8 cellular contexts compared by ENCODE assay signal in the genomic region with DNA sequence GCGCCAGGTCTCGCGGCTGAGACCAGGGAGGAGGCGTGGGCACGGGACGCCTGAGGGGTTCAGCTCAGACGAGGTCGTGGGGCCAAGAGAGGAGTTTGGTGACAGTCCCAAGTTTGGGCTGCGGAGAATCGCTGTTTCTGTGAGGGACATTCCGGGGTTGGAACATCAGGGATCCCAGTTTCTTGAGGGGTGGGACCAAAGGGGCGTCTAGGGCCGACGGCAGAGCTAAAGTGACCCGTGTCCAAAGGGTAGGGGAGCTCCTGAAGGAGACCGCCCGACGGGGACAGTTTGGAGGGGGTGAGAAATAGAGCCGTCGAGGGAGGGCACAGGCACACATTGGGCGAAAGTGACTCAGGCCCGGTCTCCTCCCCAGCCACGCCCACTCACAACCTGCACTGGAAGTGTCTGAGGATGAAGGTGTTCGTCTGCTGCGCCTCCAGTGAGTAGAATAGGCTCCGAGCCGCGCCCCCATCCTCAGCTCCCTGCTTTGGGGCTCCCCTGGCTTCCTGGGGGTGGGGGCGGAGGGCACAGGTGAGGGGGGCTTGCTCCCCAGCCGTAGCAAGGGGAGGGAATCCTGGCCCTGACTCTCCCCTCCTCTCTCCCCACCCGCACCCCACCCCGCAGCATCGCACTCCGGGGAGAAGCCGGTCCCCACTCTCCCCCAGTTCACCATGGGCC. TPM values are rescaled to one million over a fixed set of nuclear protein-coding genes. Genes with fewer than 3 reads are reported as not detected.
DNase-seq lines count a peak whose midpoint lies in the region; ATAC-seq and TF ChIP-seq lines count a peak whose summit lies in the region.

No MANE protein-coding gene starts in this region.

- peak overlapping the region; percentile 63 for H3K27ac ChIP-seq in RWPE2 (ENCODE audit: poor library complexity, severe bottlenecking)
- H3K27ac ChIP-seq in heart right ventricle = peak overlapping the region; percentile 67 to 92 (median 88)
- H3K27ac ChIP-seq in rectal smooth muscle tissue (ENCODE audit: low read depth, low read length) = peak overlapping the region; percentile 79

- H3K27me3 ChIP-seq in RWPE2 (ENCODE audit: insufficient read depth, poor library complexity, severe bottlenecking) (peaks cover 19% of the 10 kb centered on the region), heart right ventricle (peaks cover 28 to 39% (median 39%) of the 10 kb centered on the region in 7 donors), rectal smooth muscle tissue (ENCODE audit: control insufficient read depth, insufficient read depth, low read length) (peaks cover 23% of the 10 kb centered on the region)

- TF ChIP-seq CTCF in RWPE2 (IDR thresholded peaks at IDR 0.05; ENCODE audit: poor library complexity, severe bottlenecking) = no peak
- no peak for TF ChIP-seq CTCF in heart right ventricle (IDR thresholded peaks at IDR 0.05)

- H3K9me3 ChIP-seq in RWPE2 (ENCODE audit: severe bottlenecking) (no peaks in the 10 kb centered on the region), heart right ventricle (no peaks in the 10 kb centered on the region)

- peaks cover 14% of the 10 kb centered on the region for H3K4me1 ChIP-seq in RWPE2 (ENCODE audit: insufficient read depth, poor library complexity, severe bottlenecking)
- peaks cover 16 to 55% (median 41%) of the 10 kb centered on the region in 9 donors for H3K4me1 ChIP-seq in heart right ventricle
- H3K4me1 ChIP-seq in rectal smooth muscle tissue (ENCODE audit: control insufficient read depth, insufficient read depth, low read length) = peaks cover 14% of the 10 kb centered on the region

- WGBS in heart right ventricle, 2 donors = 2% methylated on average over 30 to 34 of the region's 35 CpGs

- intact Hi-C loops in heart right ventricle (cut with DNase I) = loop anchor here in 5 of 10 donors (2.0 to 10.0 kb wide), 6 partner anchors 23 to 531 kb away; a partner anchor contains a TSS

- H3K36me3 ChIP-seq in RWPE2 (ENCODE audit: low read depth) (no peaks in the 10 kb centered on the region), heart right ventricle (no peaks in the 10 kb centered on the region), rectal smooth muscle tissue (ENCODE audit: control insufficient read depth, insufficient read depth, low read length) (no peaks in the 10 kb centered on the region)

- in situ Hi-C loops in G401 (cut with HindIII; ENCODE audit: low sequenced_read_pairs) = no loop called here

- H3K4me3 ChIP-seq in RWPE2 (ENCODE audit: severe bottlenecking) (peak overlapping the region; percentile 56), heart right ventricle (peak overlapping the region; percentile 33 to 82 (median 72)), rectal smooth muscle tissue (ENCODE audit: low read length) (peak overlapping the region; percentile 86)

- ATAC-seq in RWPE2 (ENCODE audit: low read depth) = peak; percentile 55
- peak in 7 of 8 donors; percentile 5 to 35 (median 17) for ATAC-seq in heart right ventricle
- no peak for ATAC-seq in GM18867 (IDR thresholded peaks at IDR 0.05; ENCODE audit: unreplicated experiment)

- H3K9ac ChIP-seq in rectal smooth muscle tissue (ENCODE audit: low read length) = peak overlapping the region; percentile 58

- DNase-seq in NCI-H2107 treated with DMSO at 0.1 percent for 48 hours (lab: John Stamatoyannopoulos, UW; ENCODE audit: unreplicated experiment) (peak; percentile 4), NCI-H2107 (lab: John Stamatoyannopoulos, UW) (no peak), RWPE2 (ENCODE audit: low spot score) (peak; percentile 90), heart right ventricle (peak; percentile 49 to 65), G401 (ENCODE audit: low spot score) (no peak)
- peak; percentile 69 for DNase-seq in activated gamma-delta T cell treated with anti-CD3 and anti-CD28 coated beads, Interleukin-2, amount 50 U/mL, for 16 hours (ENCODE audit: low read depth)

RNA-seq across cellular contexts. Expression of a gene that starts 7.0 kb away (rescaled TPM):
- total RNA-seq in heart right ventricle = 1 to 10 TPM in 1 of 10 donors, under 1 TPM in 8, not detected in 1; 0.23 to 1.9 (median 0.46) TPM
- 1 to 10 TPM in 1 of 2 donors, under 1 TPM in 1; 0.95 to 1.8 TPM for polyA plus RNA-seq in heart right ventricle
- 3.3 and 5.1 TPM in 2 replicates for total RNA-seq in G401 (2014; rRNA removed; shearing (Covaris generic))

RNA-seq across cellular contexts. Expression of a gene that starts 22.1 kb away (rescaled TPM):
- 1 to 10 TPM in 8 of 10 donors, under 1 TPM in 2; 0.49 to 2.8 (median 1.8) TPM for total RNA-seq in heart right ventricle
- polyA plus RNA-seq in heart right ventricle = 1 to 10 TPM; 4.2 to 5.4 TPM
- 14.0 and 26.2 TPM in 2 replicates for total RNA-seq in G401 (2014; rRNA removed; shearing (Covaris generic))

RNA-seq across cellular contexts. Expression of a gene that starts 34.5 kb away (rescaled TPM):
- total RNA-seq in heart right ventricle = 100 to 1,000 TPM in 1 of 10 donors, 10 to 100 TPM in 9; 46.7 to 146 (median 58.5) TPM
- polyA plus RNA-seq in heart right ventricle = 100 to 1,000 TPM; 144 to 305 TPM
- 82.2 and 92.9 TPM in 2 replicates for total RNA-seq in G401 (2014; rRNA removed; shearing (Covaris generic))

RNA-seq across cellular contexts. Expression of a gene that starts 42.0 kb away (rescaled TPM):
- total RNA-seq in heart right ventricle = 10 to 100 TPM; 28.9 to 50.0 (median 35.6) TPM
- polyA plus RNA-seq in heart right ventricle = 100 to 1,000 TPM in 1 of 2 donors, 10 to 100 TPM in 1; 44.2 to 104 TPM
- 2.8 and 5.3 TPM in 2 replicates for total RNA-seq in G401 (2014; rRNA removed; shearing (Covaris generic))

RNA-seq across cellular contexts. Expression of a gene that starts 50.0 kb away (rescaled TPM):
- total RNA-seq in heart right ventricle = 10 to 100 TPM in 2 of 10 donors, 1 to 10 TPM in 8; 5.5 to 16.8 (median 7.9) TPM
- 10 to 100 TPM; 23.2 to 33.7 TPM for polyA plus RNA-seq in heart right ventricle
- 15.9 and 19.8 TPM in 2 replicates for total RNA-seq in G401 (2014; rRNA removed; shearing (Covaris generic))

Comparison
In these comparisons a context has a peak if more than half of its experiments do, and no peak if none do; other contexts are left out.
1. DNase-seq: peak in NCI-H2107 treated with DMSO at 0.1 percent for 48 hours (single experiment), RWPE2 (single experiment), activated gamma-delta T cell treated with anti-CD3 and anti-CD28 coated beads, Interleukin-2, amount 50 U/mL, for 16 hours (single experiment) and heart right ventricle (2 of 2); none in NCI-H2107 (single experiment) and G401 (single experiment).
2. Peak in every context shown above with its lines, with median percentiles within 50 percentile points of each other: H3K27ac ChIP-seq and H3K4me3 ChIP-seq.